ENCODE assay signal across 12 cellular contexts in genomic region chr12:25382311-25383106, GRCh38.
DNase-seq lines count a peak whose midpoint lies in the region; ATAC-seq and TF ChIP-seq lines count a peak whose summit lies in the region.
"Had no signal": no experiment of that assay in that cellular context is flagged by ENCODE, and none has a peak within 500 bp of the region (broad histone marks: within the 10 kb centered on the region; RNA-seq: fewer than 3 reads in every experiment).

No MANE protein-coding gene starts in this region.

- no peaks in the 10 kb centered on the region for H3K36me3 ChIP-seq in spleen
- H3K36me3 ChIP-seq: SJSA1 had no signal

- H3K4me3 Mint-ChIP-seq in activated naive CD4-positive, alpha-beta T cell treated with anti-CD3 and anti-CD28 coated beads, Interleukin-2, amount 10 ng/mL, durations not matched to agents 7 days and 5 days = peak overlapping the region; percentile 69
- H3K4me3 Mint-ChIP-seq in T-helper 1 cell treated with Interleukin-12 subunit alpha and Interleukin-12 subunit beta and Interleukin-4 antibody, amounts not matched to agents 30 μg/mL and 1 μg/mL, for 36 hours = peak overlapping the region; percentile 87
- H3K4me3 Mint-ChIP-seq in endothelial cell (ENCODE audit: unreplicated experiment) = peak overlapping the region; percentile 48
- H3K4me3 Mint-ChIP-seq in stimulated activated memory B cell treated with anti-CD40 and anti-IgM and Interleukin-4, amounts not matched to agents 10 μg/mL and 1 μg/mL and 100 μg/mL, for 72 hours = peak overlapping the region; percentile 4

- no peaks in the 10 kb centered on the region for H3K27me3 ChIP-seq in spleen (replicated peaks in 1 of 7)
- H3K27me3 ChIP-seq: SJSA1 had no signal

- H3K36me3 Mint-ChIP-seq in activated naive CD4-positive, alpha-beta T cell treated with anti-CD3 and anti-CD28 coated beads, Interleukin-2, amount 10 ng/mL, durations not matched to agents 7 days and 5 days = peaks cover 18% of the 10 kb centered on the region
- peaks cover 0 to 4% of the 10 kb centered on the region in 2 donors for H3K36me3 Mint-ChIP-seq in activated naive CD4-positive, alpha-beta T cell treated with anti-CD3 and anti-CD28 coated beads, Interleukin-2, amount 50 U/mL, for 72 hours
- H3K36me3 Mint-ChIP-seq in T-helper 1 cell treated with Interleukin-12 subunit alpha and Interleukin-12 subunit beta and Interleukin-4 antibody, amounts not matched to agents 30 μg/mL and 1 μg/mL, for 36 hours (ENCODE audit: low read depth) = peaks cover 8% of the 10 kb centered on the region
- H3K36me3 Mint-ChIP-seq in endothelial cell (ENCODE audit: low read depth, unreplicated experiment) = peaks cover 5% of the 10 kb centered on the region
- no peaks in the 10 kb centered on the region for H3K36me3 Mint-ChIP-seq in stimulated activated memory B cell treated with anti-CD40 and anti-IgM and Interleukin-4, amounts not matched to agents 10 μg/mL and 1 μg/mL and 100 μg/mL, for 72 hours

- H3K4me1 Mint-ChIP-seq in activated naive CD4-positive, alpha-beta T cell treated with anti-CD3 and anti-CD28 coated beads, Interleukin-2, amount 10 ng/mL, durations not matched to agents 7 days and 5 days = peaks cover 67% of the 10 kb centered on the region
- H3K4me1 Mint-ChIP-seq in T-helper 1 cell treated with Interleukin-12 subunit alpha and Interleukin-12 subunit beta and Interleukin-4 antibody, amounts not matched to agents 30 μg/mL and 1 μg/mL, for 36 hours (ENCODE audit: low read depth) = peaks cover 58% of the 10 kb centered on the region
- peaks cover 36% of the 10 kb centered on the region for H3K4me1 Mint-ChIP-seq in endothelial cell (ENCODE audit: unreplicated experiment)
- peaks cover 32% of the 10 kb centered on the region for H3K4me1 Mint-ChIP-seq in stimulated activated memory B cell treated with anti-CD40 and anti-IgM and Interleukin-4, amounts not matched to agents 10 μg/mL and 1 μg/mL and 100 μg/mL, for 72 hours

- no peak for TF ChIP-seq CTCF in endothelial cell (IDR thresholded peaks at IDR 0.05; ENCODE audit: unreplicated experiment)
- no peak for TF ChIP-seq CTCF in spleen (IDR thresholded peaks at IDR 0.05 in 8 of 11, conservative IDR thresholded peaks at IDR 0.05 in 3 of 11)

- H3K9me3 Mint-ChIP-seq in activated naive CD4-positive, alpha-beta T cell treated with anti-CD3 and anti-CD28 coated beads, Interleukin-2, amount 10 ng/mL, durations not matched to agents 7 days and 5 days = no peaks in the 10 kb centered on the region
- no peaks in the 10 kb centered on the region for H3K9me3 Mint-ChIP-seq in activated naive CD4-positive, alpha-beta T cell treated with anti-CD3 and anti-CD28 coated beads, Interleukin-2, amount 50 U/mL, for 72 hours
- H3K9me3 Mint-ChIP-seq in T-helper 1 cell treated with Interleukin-12 subunit alpha and Interleukin-12 subunit beta and Interleukin-4 antibody, amounts not matched to agents 30 μg/mL and 1 μg/mL, for 36 hours = no peaks in the 10 kb centered on the region
- no peaks in the 10 kb centered on the region for H3K9me3 Mint-ChIP-seq in endothelial cell (ENCODE audit: unreplicated experiment)
- no peaks in the 10 kb centered on the region for H3K9me3 Mint-ChIP-seq in stimulated activated memory B cell treated with anti-CD40 and anti-IgM and Interleukin-4, amounts not matched to agents 10 μg/mL and 1 μg/mL and 100 μg/mL, for 72 hours

- H3K27ac ChIP-seq in spleen = peak overlapping the region in 4 of 8 donors; percentile 28 to 40 (median 32)
- H3K27ac ChIP-seq: SJSA1 had no signal

- ATAC-seq in activated naive CD4-positive, alpha-beta T cell treated with anti-CD3 and anti-CD28 coated beads, Interleukin-2, amount 50 U/mL, for 72 hours = no peak
- no peak for ATAC-seq in stimulated activated memory B cell treated with anti-CD40 and anti-IgM and Interleukin-4, amounts not matched to agents 10 μg/mL and 1 μg/mL and 100 μg/mL, for 72 hours
- ATAC-seq: left cardiac atrium had no signal

- H3K27me3 Mint-ChIP-seq in activated naive CD4-positive, alpha-beta T cell treated with anti-CD3 and anti-CD28 coated beads, Interleukin-2, amount 10 ng/mL, durations not matched to agents 7 days and 5 days = no peaks in the 10 kb centered on the region
- H3K27me3 Mint-ChIP-seq in T-helper 1 cell treated with Interleukin-12 subunit alpha and Interleukin-12 subunit beta and Interleukin-4 antibody, amounts not matched to agents 30 μg/mL and 1 μg/mL, for 36 hours (ENCODE audit: low read depth) = no peaks in the 10 kb centered on the region
- H3K27me3 Mint-ChIP-seq in endothelial cell (ENCODE audit: unreplicated experiment) = peaks cover 24% of the 10 kb centered on the region
- no peaks in the 10 kb centered on the region for H3K27me3 Mint-ChIP-seq in stimulated activated memory B cell treated with anti-CD40 and anti-IgM and Interleukin-4, amounts not matched to agents 10 μg/mL and 1 μg/mL and 100 μg/mL, for 72 hours

- peak; percentile 62 for DNase-seq in activated naive CD4-positive, alpha-beta T cell treated with anti-CD3 and anti-CD28 coated beads, Interleukin-2, amount 10 ng/mL, durations not matched to agents 7 days and 5 days
- DNase-seq in activated naive CD4-positive, alpha-beta T cell treated with anti-CD3 and anti-CD28 coated beads, Interleukin-2, amount 50 U/mL, for 72 hours (ENCODE audit: low spot score in 2 of 2) = no peak
- no peak for DNase-seq in endothelial cell (ENCODE audit: low spot score)
- no peak for DNase-seq in HK-2 (ENCODE audit: unreplicated experiment)
- no peak for DNase-seq in activated T-cell treated with anti-CD3 and anti-CD28 coated beads for 4 hours
- DNase-seq in spleen = no peak
- DNase-seq: anterior cingulate cortex, cortex of kidney, left cardiac atrium had no signal

- H3K4me3 ChIP-seq in spleen = no peak overlapping the region
- H3K4me3 ChIP-seq: SJSA1 had no signal

- H3K27ac Mint-ChIP-seq in activated naive CD4-positive, alpha-beta T cell treated with anti-CD3 and anti-CD28 coated beads, Interleukin-2, amount 10 ng/mL, durations not matched to agents 7 days and 5 days = peak overlapping the region; percentile 92
- no peak overlapping the region for H3K27ac Mint-ChIP-seq in activated naive CD4-positive, alpha-beta T cell treated with anti-CD3 and anti-CD28 coated beads, Interleukin-2, amount 50 U/mL, for 72 hours
- H3K27ac Mint-ChIP-seq in T-helper 1 cell treated with Interleukin-12 subunit alpha and Interleukin-12 subunit beta and Interleukin-4 antibody, amounts not matched to agents 30 μg/mL and 1 μg/mL, for 36 hours = peak overlapping the region; percentile 93
- H3K27ac Mint-ChIP-seq in endothelial cell (ENCODE audit: unreplicated experiment) = peak overlapping the region; percentile 28
- peak overlapping the region; percentile 65 for H3K27ac Mint-ChIP-seq in stimulated activated memory B cell treated with anti-CD40 and anti-IgM and Interleukin-4, amounts not matched to agents 10 μg/mL and 1 μg/mL and 100 μg/mL, for 72 hours

- CTCF ChIA-PET in activated naive CD4-positive, alpha-beta T cell treated with anti-CD3 and anti-CD28 coated beads, Interleukin-2, amount 10 ng/mL, durations not matched to agents 7 days and 5 days (lab: Charles Lee) = no interaction called here

- H3K9me3 ChIP-seq in spleen = no peaks in the 10 kb centered on the region
- H3K9me3 ChIP-seq: SJSA1 had no signal

- intact Hi-C loops in spleen (cut with DNase I; ENCODE audit: low total_unique reads) = no loop called here

- WGBS in spleen, 5 donors = 78 to 83% (median 81%) methylated on average over 7 of the region's 7 CpGs

- peaks cover 0 to 27% (median 21%) of the 10 kb centered on the region in 6 donors for H3K4me1 ChIP-seq in spleen

- TF ChIP-seq POLR2A in spleen (IDR thresholded peaks at IDR 0.05) = no peak

Comparison
In these comparisons a context has a peak if more than half of its experiments do, and no peak if none do; other contexts are left out.
1. H3K27ac Mint-ChIP-seq: peak in activated naive CD4-positive, alpha-beta T cell treated with anti-CD3 and anti-CD28 coated beads, Interleukin-2, amount 10 ng/mL, durations not matched to agents 7 days and 5 days (single experiment), T-helper 1 cell treated with Interleukin-12 subunit alpha and Interleukin-12 subunit beta and Interleukin-4 antibody, amounts not matched to agents 30 μg/mL and 1 μg/mL, for 36 hours (single experiment), endothelial cell (single experiment) and stimulated activated memory B cell treated with anti-CD40 and anti-IgM and Interleukin-4, amounts not matched to agents 10 μg/mL and 1 μg/mL and 100 μg/mL, for 72 hours (single experiment); none in activated naive CD4-positive, alpha-beta T cell treated with anti-CD3 and anti-CD28 coated beads, Interleukin-2, amount 50 U/mL, for 72 hours (0 of 2).
2. H3K4me3 Mint-ChIP-seq: peak in every context shown above with its lines; median percentile 87 in T-helper 1 cell treated with Interleukin-12 subunit alpha and Interleukin-12 subunit beta and Interleukin-4 antibody, amounts not matched to agents 30 μg/mL and 1 μg/mL, for 36 hours; 69 in activated naive CD4-positive, alpha-beta T cell treated with anti-CD3 and anti-CD28 coated beads, Interleukin-2, amount 10 ng/mL, durations not matched to agents 7 days and 5 days; 48 in endothelial cell; 4 in stimulated activated memory B cell treated with anti-CD40 and anti-IgM and Interleukin-4, amounts not matched to agents 10 μg/mL and 1 μg/mL and 100 μg/mL, for 72 hours.